In genomic region chr5:138542956-138543729, GRCh38 we compare ENCODE assay signal across 8 cellular contexts. TPM values are rescaled to one million over a fixed set of nuclear protein-coding genes. Genes with fewer than 3 reads are reported as not detected.
DNase-seq lines count a peak whose midpoint lies in the region; ATAC-seq and TF ChIP-seq lines count a peak whose summit lies in the region.

TSS of gene ETF1 (minus strand) at chr5:138543236. CDS start at chr5:138542918, 318 bp downstream.

- H3K4me3 Mint-ChIP-seq in activated naive CD8-positive, alpha-beta T cell treated with anti-CD3 and anti-CD28 coated beads, Interleukin-2, amount 10 ng/mL, durations not matched to agents 7 days and 5 days, result peak within 1 kb of the TSS; percentile 98
- H3K4me3 Mint-ChIP-seq in glutamatergic neuron (ENCODE audit: unreplicated experiment), result peak within 1 kb of the TSS; percentile 99
- H3K4me3 Mint-ChIP-seq in osteocyte (ENCODE audit: unreplicated experiment), result peak within 1 kb of the TSS; percentile 99

- no peaks in the 10 kb centered on the region for H3K9me3 Mint-ChIP-seq in activated naive CD8-positive, alpha-beta T cell treated with anti-CD3 and anti-CD28 coated beads, Interleukin-2, amount 10 ng/mL, durations not matched to agents 7 days and 5 days
- H3K9me3 Mint-ChIP-seq in glutamatergic neuron (ENCODE audit: unreplicated experiment), result peaks cover 16% of the 10 kb centered on the region
- no peaks in the 10 kb centered on the region for H3K9me3 Mint-ChIP-seq in osteocyte (ENCODE audit: unreplicated experiment)

- no peaks in the 10 kb centered on the region for H3K9me2 ChIP-seq in SU-DHL-6 (replicated peaks; ENCODE audit: insufficient read depth, low read length)

- peak within 1 kb of the TSS; percentile 92 for H3K4me2 ChIP-seq in SU-DHL-6 (ENCODE audit: low read depth, low read length, poor library complexity, severe bottlenecking)

- H3K36me3 Mint-ChIP-seq in activated naive CD8-positive, alpha-beta T cell treated with anti-CD3 and anti-CD28 coated beads, Interleukin-2, amount 10 ng/mL, durations not matched to agents 7 days and 5 days, result peaks cover 4% of the 10 kb centered on the region
- H3K36me3 Mint-ChIP-seq in glutamatergic neuron (ENCODE audit: unreplicated experiment) (no peaks in the 10 kb centered on the region), osteocyte (ENCODE audit: unreplicated experiment) (peaks cover 2% of the 10 kb centered on the region)

- DNase-seq in NCI-H128 (lab: John Stamatoyannopoulos, UW; ENCODE audit: unreplicated experiment) (peak; percentile 91), glutamatergic neuron (peak; percentile 99), osteocyte (ENCODE audit: extremely low spot score, unreplicated experiment) (peak; percentile 100)
- peak; percentile 97 for DNase-seq in activated naive CD8-positive, alpha-beta T cell treated with anti-CD3 and anti-CD28 coated beads, Interleukin-2, amount 10 ng/mL, durations not matched to agents 7 days and 5 days

- H3K36me3 ChIP-seq in SU-DHL-6 (ENCODE audit: low read length) (peaks cover 19% of the 10 kb centered on the region; the same call in 1 of the 2 replicates), thymus (ENCODE audit: control insufficient read depth, insufficient read depth) (peaks cover 3% of the 10 kb centered on the region)

- H3K4me3 ChIP-seq in SU-DHL-6 (ENCODE audit: insufficient read depth, low read length, poor library complexity, severe bottlenecking), result peak within 1 kb of the TSS; percentile 84
- peak within 1 kb of the TSS; percentile 86 for H3K4me3 ChIP-seq in thymus (ENCODE audit: low read length)

- under 1% methylated on average over 70 of the region's 70 CpGs for WGBS in thymus

- peak within 1 kb of the TSS; percentile 75 for H2AFZ ChIP-seq in SU-DHL-6 (ENCODE audit: low read depth, low read length, severe bottlenecking)

- no peaks in the 10 kb centered on the region for H3K27me3 Mint-ChIP-seq in activated naive CD8-positive, alpha-beta T cell treated with anti-CD3 and anti-CD28 coated beads, Interleukin-2, amount 10 ng/mL, durations not matched to agents 7 days and 5 days
- peaks cover 5% of the 10 kb centered on the region for H3K27me3 Mint-ChIP-seq in glutamatergic neuron (ENCODE audit: unreplicated experiment)
- H3K27me3 Mint-ChIP-seq in osteocyte (ENCODE audit: unreplicated experiment), result no peaks in the 10 kb centered on the region

- peaks cover 96% of the 10 kb centered on the region for H3K79me2 ChIP-seq in SU-DHL-6 (ENCODE audit: insufficient read depth, low read length)

- no peaks in the 10 kb centered on the region for H3K9me3 ChIP-seq in SU-DHL-6 (ENCODE audit: insufficient read depth, low read length)
- H3K9me3 ChIP-seq in thymus (ENCODE audit: control insufficient read depth), result no peaks in the 10 kb centered on the region

- peaks cover 50% of the 10 kb centered on the region for H3K4me1 Mint-ChIP-seq in activated naive CD8-positive, alpha-beta T cell treated with anti-CD3 and anti-CD28 coated beads, Interleukin-2, amount 10 ng/mL, durations not matched to agents 7 days and 5 days
- peaks cover 20% of the 10 kb centered on the region for H3K4me1 Mint-ChIP-seq in glutamatergic neuron (ENCODE audit: low read depth, unreplicated experiment)
- H3K4me1 Mint-ChIP-seq in osteocyte (ENCODE audit: unreplicated experiment), result peaks cover 47% of the 10 kb centered on the region

- peak; percentile 64 for TF ChIP-seq POLR2A in GM10847 (IDR thresholded peaks at IDR 0.05; ENCODE audit: extremely low read depth, insufficient read length)

- H3K27ac Mint-ChIP-seq in activated naive CD8-positive, alpha-beta T cell treated with anti-CD3 and anti-CD28 coated beads, Interleukin-2, amount 10 ng/mL, durations not matched to agents 7 days and 5 days, result peak within 1 kb of the TSS; percentile 99
- H3K27ac Mint-ChIP-seq in glutamatergic neuron (ENCODE audit: unreplicated experiment) (peak within 1 kb of the TSS; percentile 97), osteocyte (ENCODE audit: unreplicated experiment) (peak within 1 kb of the TSS; percentile 99)

- H3K27me3 ChIP-seq in SU-DHL-6 (ENCODE audit: low read length) (no peaks in the 10 kb centered on the region), thymus (ENCODE audit: control insufficient read depth, insufficient read depth) (no peaks in the 10 kb centered on the region)

- peaks cover 21% of the 10 kb centered on the region for H3K4me1 ChIP-seq in thymus (ENCODE audit: control insufficient read depth, insufficient read depth, low read length)

- H3K27ac ChIP-seq in SU-DHL-6 (ENCODE audit: low read depth, low read length) (peak within 1 kb of the TSS; percentile 68), thymus (ENCODE audit: low read depth) (peak within 1 kb of the TSS; percentile 98)

- POLR2A ChIA-PET in activated naive CD8-positive, alpha-beta T cell treated with anti-CD3 and anti-CD28 coated beads, Interleukin-2, amount 10 ng/mL, durations not matched to agents 7 days and 5 days (lab: Charles Lee), result interaction anchor here (0.5 to 3.0 kb wide), 24 partner anchors 8 to 799 kb away, joined by 3 to 56 read pairs (median 4); partner anchors contain the start of genes CDC23, CDC25C, EGR1 and FAM53C

- peaks cover 6% of the 10 kb centered on the region; the same call in 1 of the 2 replicates for H3F3A ChIP-seq in SU-DHL-6 (ENCODE audit: insufficient read depth)

- ATAC-seq in HG02678 (IDR thresholded peaks at IDR 0.05; ENCODE audit: unreplicated experiment), result peak; percentile 92
- ATAC-seq in activated naive CD8-positive, alpha-beta T cell treated with anti-CD3 and anti-CD28 coated beads, Interleukin-2, amount 10 ng/mL, durations not matched to agents 7 days and 5 days (ENCODE audit: low read depth), result peak; percentile 92

- TF ChIP-seq CTCF in SU-DHL-6 (IDR thresholded peaks at IDR 0.05; ENCODE audit: insufficient read depth, low read length, poor library complexity, severe bottlenecking), result no peak
- TF ChIP-seq CTCF in glutamatergic neuron (IDR thresholded peaks at IDR 0.05; ENCODE audit: partially characterized antibody, unreplicated experiment), result peak; percentile 23
- TF ChIP-seq CTCF in osteocyte (IDR thresholded peaks at IDR 0.05), result no peak

- H3K9ac ChIP-seq in SU-DHL-6 (ENCODE audit: low read length), result peak within 1 kb of the TSS; percentile 98

- peaks cover 16% of the 10 kb centered on the region for H4K20me1 ChIP-seq in SU-DHL-6 (ENCODE audit: low read depth, low read length)

RNA-seq across cellular contexts. Expression of gene ETF1, which starts in this region (rescaled TPM):
- 10 to 100 TPM; 65.2 to 68.1 TPM for total RNA-seq in activated naive CD8-positive, alpha-beta T cell treated with anti-CD3 and anti-CD28 coated beads, Interleukin-2, amount 10 ng/mL, durations not matched to agents 7 days and 5 days
- total RNA-seq in glutamatergic neuron (ENCODE audit: unreplicated experiment) (70.4 TPM), osteocyte (84.2 and 88.3 TPM in 2 replicates)
- 54.8 TPM for polyA plus RNA-seq in thymus

Comparison
In these comparisons a context has a peak if more than half of its experiments do, and no peak if none do; other contexts are left out.
1. Peak in every context shown above with its lines: DNase-seq, ATAC-seq, H3K4me3 ChIP-seq and H3K27ac ChIP-seq.